16 cellular contexts compared by ENCODE assay signal in the genomic region with DNA sequence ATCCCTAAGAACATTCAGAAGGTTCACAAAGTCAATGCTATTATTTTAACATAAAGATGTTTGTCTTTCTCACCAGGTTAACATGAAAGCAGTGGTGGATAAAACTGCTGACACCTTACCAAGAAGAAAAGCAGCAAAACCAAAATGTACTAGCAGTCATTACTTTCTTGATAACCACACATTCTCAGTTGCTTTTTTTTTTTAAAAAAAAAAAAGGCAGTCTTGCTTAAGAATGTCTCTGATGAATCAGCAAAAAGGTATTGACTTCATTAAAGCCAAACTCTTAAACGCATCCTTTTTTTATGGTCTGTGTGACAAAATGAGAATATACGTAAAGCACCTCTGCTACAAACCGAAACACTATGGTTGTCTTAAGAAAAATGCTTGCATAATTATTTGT. TPM values are rescaled to one million over a fixed set of nuclear protein-coding genes. Genes with fewer than 3 reads are reported as not detected.
DNase-seq lines count a peak whose midpoint lies in the region; ATAC-seq, FAIRE-seq and TF ChIP-seq lines count a peak whose summit lies in the region.
"Had no signal": no experiment of that assay in that cellular context is flagged by ENCODE, and none has a peak within 500 bp of the region (broad histone marks: within the 10 kb centered on the region; RNA-seq: fewer than 3 reads in every experiment).

No MANE protein-coding gene starts in this region.

- no peaks in the 10 kb centered on the region for H3K27me3 Mint-ChIP-seq in WTC11 (ENCODE audit: low read depth)

- no peaks in the 10 kb centered on the region for H3K9me3 Mint-ChIP-seq in WTC11

- H3K27me3 ChIP-seq in prostate gland (replicated peaks; ENCODE audit: insufficient read depth) = no peaks in the 10 kb centered on the region
- H3K27me3 ChIP-seq: suprapubic skin had no signal

- DNase-seq in ACHN = peak; percentile 24
- DNase-seq in GM18507 (ENCODE audit: extremely low spot score, insufficient read length, low read depth) = no peak
- peak; percentile 76 for DNase-seq in SK-N-MC (ENCODE audit: low read depth, low spot score)
- DNase-seq in fibroblast of pulmonary artery (ENCODE audit: low read depth) = peak; percentile 48
- DNase-seq in prostate gland (ENCODE audit: low spot score) = no peak
- no peak for DNase-seq in head of caudate nucleus
- DNase-seq in DMS153 (lab: John Stamatoyannopoulos, UW) = no peak
- no peak for DNase-seq in WTC11 (ENCODE audit: low spot score)
- DNase-seq: NCI-H187 had no signal

- CTCF ChIA-PET in WTC11 (lab: Charles Lee) = no interaction called here

- ATAC-seq in WTC11 = no peak

- no peak for TF ChIP-seq CTCF in fibroblast of pulmonary artery (IDR thresholded peaks at IDR 0.05; ENCODE audit: low read length, missing control alignments)
- no peak for TF ChIP-seq CTCF in prostate gland (IDR thresholded peaks at IDR 0.05)
- TF ChIP-seq CTCF in WTC11 (IDR thresholded peaks at IDR 0.05) = no peak

- POLR2A ChIA-PET in WTC11 (lab: Charles Lee) = no interaction called here

- FAIRE-seq in GM18507 (lab: Jason Lieb, UNC) = peak; percentile 9
- FAIRE-seq: GM12892, RCC 7860, TTC549 had no signal

- H3K4me3 Mint-ChIP-seq in WTC11 = no peak overlapping the region

- 82% methylated on average over 3 of the region's 3 CpGs for WGBS in prostate gland

- H3K27ac ChIP-seq in SK-N-MC (peak overlapping the region; percentile 100), prostate gland (no peak overlapping the region)
- H3K27ac ChIP-seq: suprapubic skin had no signal

- TF ChIP-seq POLR2A in prostate gland (IDR thresholded peaks at IDR 0.05) = no peak

- H3K36me3 Mint-ChIP-seq in WTC11 = no peaks in the 10 kb centered on the region

- H3K4me1 ChIP-seq in prostate gland (replicated peaks) = no peaks in the 10 kb centered on the region
- H3K4me1 ChIP-seq: suprapubic skin had no signal

- H3K9me3 ChIP-seq in SK-N-MC (ENCODE audit: low read depth, low read length) (no peaks in the 10 kb centered on the region), prostate gland (no peaks in the 10 kb centered on the region)
- H3K9me3 ChIP-seq: suprapubic skin had no signal

- intact Hi-C loops in prostate gland (cut with DNase I) (no loop called here), head of caudate nucleus (cut with DNase I) (no loop called here)

- H3K36me3 ChIP-seq in SK-N-MC (ENCODE audit: insufficient read depth, low read length) = no peaks in the 10 kb centered on the region
- H3K36me3 ChIP-seq in prostate gland = no peaks in the 10 kb centered on the region
- H3K36me3 ChIP-seq: suprapubic skin had no signal

- peak overlapping the region; percentile 80 for H3K9ac ChIP-seq in SK-N-MC (ENCODE audit: insufficient read length)

- no peak overlapping the region for H3K27ac Mint-ChIP-seq in WTC11

- no peaks in the 10 kb centered on the region for H3K4me1 Mint-ChIP-seq in WTC11

- peak overlapping the region; percentile 55 for H3K4me3 ChIP-seq in SK-N-MC
- no peak overlapping the region for H3K4me3 ChIP-seq in fibroblast of pulmonary artery (replicated peaks; ENCODE audit: low read depth, low read length)
- H3K4me3 ChIP-seq in prostate gland = no peak overlapping the region
- H3K4me3 ChIP-seq: suprapubic skin had no signal

- in situ Hi-C loops in ACHN (cut with HindIII; ENCODE audit: low pct_ligation_motif_present, low pct_unique_long_range_greater_than_20kb, low sequenced_read_pairs) = no loop called here

TF ChIP-seq in WTC11, 78 proteins besides CTCF, POLR2A, EP300 and RAD21:
- TF ChIP-seq, protein P1, sequence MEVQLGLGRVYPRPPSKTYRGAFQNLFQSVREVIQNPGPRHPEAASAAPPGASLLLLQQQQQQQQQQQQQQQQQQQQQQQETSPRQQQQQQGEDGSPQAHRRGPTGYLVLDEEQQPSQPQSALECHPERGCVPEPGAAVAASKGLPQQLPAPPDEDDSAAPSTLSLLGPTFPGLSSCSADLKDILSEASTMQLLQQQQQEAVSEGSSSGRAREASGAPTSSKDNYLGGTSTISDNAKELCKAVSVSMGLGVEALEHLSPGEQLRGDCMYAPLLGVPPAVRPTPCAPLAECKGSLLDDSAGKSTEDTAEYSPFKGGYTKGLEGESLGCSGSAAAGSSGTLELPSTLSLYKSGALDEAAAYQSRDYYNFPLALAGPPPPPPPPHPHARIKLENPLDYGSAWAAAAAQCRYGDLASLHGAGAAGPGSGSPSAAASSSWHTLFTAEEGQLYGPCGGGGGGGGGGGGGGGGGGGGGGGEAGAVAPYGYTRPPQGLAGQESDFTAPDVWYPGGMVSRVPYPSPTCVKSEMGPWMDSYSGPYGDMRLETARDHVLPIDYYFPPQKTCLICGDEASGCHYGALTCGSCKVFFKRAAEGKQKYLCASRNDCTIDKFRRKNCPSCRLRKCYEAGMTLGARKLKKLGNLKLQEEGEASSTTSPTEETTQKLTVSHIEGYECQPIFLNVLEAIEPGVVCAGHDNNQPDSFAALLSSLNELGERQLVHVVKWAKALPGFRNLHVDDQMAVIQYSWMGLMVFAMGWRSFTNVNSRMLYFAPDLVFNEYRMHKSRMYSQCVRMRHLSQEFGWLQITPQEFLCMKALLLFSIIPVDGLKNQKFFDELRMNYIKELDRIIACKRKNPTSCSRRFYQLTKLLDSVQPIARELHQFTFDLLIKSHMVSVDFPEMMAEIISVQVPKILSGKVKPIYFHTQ (CRISPR knock-in tag; IDR thresholded peaks at IDR 0.05) = no peak
- TF ChIP-seq, protein P2, sequence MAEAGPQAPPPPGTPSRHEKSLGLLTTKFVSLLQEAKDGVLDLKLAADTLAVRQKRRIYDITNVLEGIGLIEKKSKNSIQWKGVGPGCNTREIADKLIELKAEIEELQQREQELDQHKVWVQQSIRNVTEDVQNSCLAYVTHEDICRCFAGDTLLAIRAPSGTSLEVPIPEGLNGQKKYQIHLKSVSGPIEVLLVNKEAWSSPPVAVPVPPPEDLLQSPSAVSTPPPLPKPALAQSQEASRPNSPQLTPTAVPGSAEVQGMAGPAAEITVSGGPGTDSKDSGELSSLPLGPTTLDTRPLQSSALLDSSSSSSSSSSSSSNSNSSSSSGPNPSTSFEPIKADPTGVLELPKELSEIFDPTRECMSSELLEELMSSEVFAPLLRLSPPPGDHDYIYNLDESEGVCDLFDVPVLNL (CRISPR knock-in tag; IDR thresholded peaks at IDR 0.05; ENCODE audit: borderline replicate concordance, low read depth) = no peak
- TF ChIP-seq JAZF1 (CRISPR knock-in tag; IDR thresholded peaks at IDR 0.05) = no peak
- TF ChIP-seq, protein P3, sequence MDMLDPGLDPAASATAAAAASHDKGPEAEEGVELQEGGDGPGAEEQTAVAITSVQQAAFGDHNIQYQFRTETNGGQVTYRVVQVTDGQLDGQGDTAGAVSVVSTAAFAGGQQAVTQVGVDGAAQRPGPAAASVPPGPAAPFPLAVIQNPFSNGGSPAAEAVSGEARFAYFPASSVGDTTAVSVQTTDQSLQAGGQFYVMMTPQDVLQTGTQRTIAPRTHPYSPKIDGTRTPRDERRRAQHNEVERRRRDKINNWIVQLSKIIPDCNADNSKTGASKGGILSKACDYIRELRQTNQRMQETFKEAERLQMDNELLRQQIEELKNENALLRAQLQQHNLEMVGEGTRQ (CRISPR knock-in tag; IDR thresholded peaks at IDR 0.05) = no peak
- no peak for TF ChIP-seq FOXP1 (CRISPR knock-in tag; IDR thresholded peaks at IDR 0.05; ENCODE audit: borderline replicate concordance)
- TF ChIP-seq OVOL2 (CRISPR knock-in tag; IDR thresholded peaks at IDR 0.05; ENCODE audit: borderline replicate concordance) = no peak
- TF ChIP-seq SP1 (CRISPR knock-in tag; conservative IDR thresholded peaks at IDR 0.05) = no peak
- no peak for TF ChIP-seq NFE2L1 (CRISPR knock-in tag; IDR thresholded peaks at IDR 0.05)
- no peak for TF ChIP-seq NFYB (CRISPR knock-in tag; conservative IDR thresholded peaks at IDR 0.05; ENCODE audit: low read depth)
- no peak for TF ChIP-seq ZNF232 (CRISPR knock-in tag; IDR thresholded peaks at IDR 0.05)
- TF ChIP-seq FOXK1 (CRISPR knock-in tag; IDR thresholded peaks at IDR 0.05) = no peak
- TF ChIP-seq ZNF138 (CRISPR knock-in tag; conservative IDR thresholded peaks at IDR 0.05) = no peak
- no peak for TF ChIP-seq MXD4 (CRISPR knock-in tag; IDR thresholded peaks at IDR 0.05; ENCODE audit: borderline replicate concordance)
- TF ChIP-seq MYBL2 (CRISPR knock-in tag; IDR thresholded peaks at IDR 0.05) = no peak
- TF ChIP-seq ZNF317 (CRISPR knock-in tag; IDR thresholded peaks at IDR 0.05; ENCODE audit: borderline replicate concordance, low read depth) = no peak
- TF ChIP-seq, protein P4, sequence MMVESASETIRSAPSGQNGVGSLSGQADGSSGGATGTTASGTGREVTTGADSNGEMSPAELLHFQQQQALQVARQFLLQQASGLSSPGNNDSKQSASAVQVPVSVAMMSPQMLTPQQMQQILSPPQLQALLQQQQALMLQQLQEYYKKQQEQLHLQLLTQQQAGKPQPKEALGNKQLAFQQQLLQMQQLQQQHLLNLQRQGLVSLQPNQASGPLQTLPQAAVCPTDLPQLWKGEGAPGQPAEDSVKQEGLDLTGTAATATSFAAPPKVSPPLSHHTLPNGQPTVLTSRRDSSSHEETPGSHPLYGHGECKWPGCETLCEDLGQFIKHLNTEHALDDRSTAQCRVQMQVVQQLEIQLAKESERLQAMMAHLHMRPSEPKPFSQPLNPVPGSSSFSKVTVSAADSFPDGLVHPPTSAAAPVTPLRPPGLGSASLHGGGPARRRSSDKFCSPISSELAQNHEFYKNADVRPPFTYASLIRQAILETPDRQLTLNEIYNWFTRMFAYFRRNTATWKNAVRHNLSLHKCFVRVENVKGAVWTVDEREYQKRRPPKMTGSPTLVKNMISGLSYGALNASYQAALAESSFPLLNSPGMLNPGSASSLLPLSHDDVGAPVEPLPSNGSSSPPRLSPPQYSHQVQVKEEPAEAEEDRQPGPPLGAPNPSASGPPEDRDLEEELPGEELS (CRISPR knock-in tag; IDR thresholded peaks at IDR 0.05) = no peak
- TF ChIP-seq, protein P5, sequence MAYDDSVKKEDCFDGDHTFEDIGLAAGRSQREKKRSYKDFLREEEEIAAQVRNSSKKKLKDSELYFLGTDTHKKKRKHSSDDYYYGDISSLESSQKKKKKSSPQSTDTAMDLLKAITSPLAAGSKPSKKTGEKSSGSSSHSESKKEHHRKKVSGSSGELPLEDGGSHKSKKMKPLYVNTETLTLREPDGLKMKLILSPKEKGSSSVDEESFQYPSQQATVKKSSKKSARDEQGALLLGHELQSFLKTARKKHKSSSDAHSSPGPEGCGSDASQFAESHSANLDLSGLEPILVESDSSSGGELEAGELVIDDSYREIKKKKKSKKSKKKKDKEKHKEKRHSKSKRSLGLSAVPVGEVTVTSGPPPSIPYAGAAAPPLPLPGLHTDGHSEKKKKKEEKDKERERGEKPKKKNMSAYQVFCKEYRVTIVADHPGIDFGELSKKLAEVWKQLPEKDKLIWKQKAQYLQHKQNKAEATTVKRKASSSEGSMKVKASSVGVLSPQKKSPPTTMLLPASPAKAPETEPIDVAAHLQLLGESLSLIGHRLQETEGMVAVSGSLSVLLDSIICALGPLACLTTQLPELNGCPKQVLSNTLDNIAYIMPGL (CRISPR knock-in tag; IDR thresholded peaks at IDR 0.05) = no peak

RNA-seq across cellular contexts. Expression of a gene that starts 31.9 kb away (rescaled TPM):
- total RNA-seq in prostate gland (1 to 10 TPM in 1 of 2 donors, not detected in 1; 2.7 TPM), WTC11 (2021) (1.4 to 1.7 TPM (median 1.7 TPM) in 3 replicates)
- total RNA-seq: mesenteric fat pad had no signal

RNA-seq across cellular contexts. Expression of a gene that starts 42.5 kb away (rescaled TPM):
- total RNA-seq in prostate gland (not detected), WTC11 (2021) (not detected in 3 replicates)
- total RNA-seq: glomerular endothelial cell, mesenteric fat pad, pulmonary artery endothelial cell had no signal

Comparison
In these comparisons a context has a peak if more than half of its experiments do, and no peak if none do; other contexts are left out.
1. DNase-seq: peak in ACHN (single experiment), SK-N-MC (single experiment) and fibroblast of pulmonary artery (single experiment); none in GM18507 (single experiment), prostate gland (single experiment), head of caudate nucleus (0 of 42), DMS153 (single experiment) and WTC11 (single experiment).